In the genomic region with DNA sequence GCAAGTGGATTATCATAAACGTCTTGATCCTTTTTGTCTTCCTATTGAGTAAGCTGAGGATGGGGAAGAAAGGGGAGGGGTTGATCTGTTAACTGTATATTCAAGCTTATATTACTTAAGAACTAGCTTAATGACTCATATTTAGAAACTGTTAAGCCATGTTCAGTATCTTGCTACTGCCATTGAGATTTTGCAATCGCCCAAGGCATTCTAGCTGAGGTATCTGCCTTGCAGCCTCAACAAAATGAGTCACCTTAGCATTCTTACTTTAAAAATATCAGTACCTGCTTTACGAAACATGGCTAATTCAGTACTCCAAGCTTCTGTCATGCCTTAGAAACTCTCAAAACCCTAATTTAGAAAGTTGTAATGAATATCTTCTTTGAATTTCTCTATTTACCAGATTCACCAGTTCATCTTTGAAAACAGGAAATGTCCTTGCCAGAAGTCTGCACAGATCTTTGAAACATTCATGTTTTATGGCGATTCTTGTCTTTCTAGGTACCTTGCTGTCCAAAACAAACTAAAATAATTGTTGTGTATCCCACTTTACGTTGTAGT, we compare ENCODE assay signal across 14 cellular contexts.
DNase-seq lines count a peak whose midpoint lies in the region; ATAC-seq and TF ChIP-seq lines count a peak whose summit lies in the region.
"Had no signal": no experiment of that assay in that cellular context is flagged by ENCODE, and none has a peak within 500 bp of the region (broad histone marks: within the 10 kb centered on the region; RNA-seq: fewer than 3 reads in every experiment).

No MANE protein-coding gene starts in this region.

- H3K9me3 Mint-ChIP-seq in activated naive CD8-positive, alpha-beta T cell treated with anti-CD3 and anti-CD28 coated beads, Interleukin-2, amount 50 U/mL, for 24 hours = peaks cover 19% of the 10 kb centered on the region

- no peaks in the 10 kb centered on the region for H3K27me3 Mint-ChIP-seq in activated naive CD8-positive, alpha-beta T cell treated with anti-CD3 and anti-CD28 coated beads, Interleukin-2, amount 50 U/mL, for 24 hours

- no peak for TF ChIP-seq CTCF in lung (IDR thresholded peaks at IDR 0.05; ENCODE audit: control extremely low read depth, extremely low read depth)

- H3K27ac ChIP-seq in lung (ENCODE audit: low read depth in 1 of 2, low read length in 1 of 2) = no peak overlapping the region
- H3K27ac ChIP-seq: C4-2B had no signal

- H3K4me3 ChIP-seq in lung = no peak overlapping the region

- H3K9me3 ChIP-seq in lung (ENCODE audit: control insufficient read depth in 2 of 2, insufficient read depth in 1 of 2, low read length in 1 of 2) = no peaks in the 10 kb centered on the region

- H3K27me3 ChIP-seq in lung (ENCODE audit: control insufficient read depth, insufficient read depth) = no peaks in the 10 kb centered on the region

- H3K4me1 ChIP-seq in lung (ENCODE audit: control insufficient read depth in 2 of 2, insufficient read depth in 2 of 2, low read length in 2 of 2) = no peaks in the 10 kb centered on the region

- H3K36me3 ChIP-seq in lung (ENCODE audit: control insufficient read depth in 2 of 2, insufficient read depth in 2 of 2, low read length in 2 of 2) = no peaks in the 10 kb centered on the region

- ATAC-seq in GM18511 (IDR thresholded peaks at IDR 0.05; ENCODE audit: unreplicated experiment) (peak; percentile 63), lung (ENCODE audit: insufficient read depth, low FRiP score) (peak; percentile 19)
- ATAC-seq in activated naive CD8-positive, alpha-beta T cell treated with anti-CD3 and anti-CD28 coated beads, Interleukin-2, amount 50 U/mL, for 24 hours = no peak
- ATAC-seq: activated T-cell treated with anti-CD3 and anti-CD28 coated beads, Interleukin-2, amount 50 U/mL, for 4 hours had no signal

- no peaks in the 10 kb centered on the region for H3K36me3 Mint-ChIP-seq in activated naive CD8-positive, alpha-beta T cell treated with anti-CD3 and anti-CD28 coated beads, Interleukin-2, amount 50 U/mL, for 24 hours (ENCODE audit: low read depth)

- no peak overlapping the region for H3K4me3 Mint-ChIP-seq in activated naive CD8-positive, alpha-beta T cell treated with anti-CD3 and anti-CD28 coated beads, Interleukin-2, amount 50 U/mL, for 24 hours
- H3K4me3 Mint-ChIP-seq: activated T-cell treated with anti-CD3 and anti-CD28 coated beads, Interleukin-2, amount 50 U/mL, for 4 hours; endodermal cell had no signal

- WGBS in lung, 2 donors = 54 to 59% methylated on average over 5 of the region's 5 CpGs

- no peaks in the 10 kb centered on the region for H3K4me1 Mint-ChIP-seq in activated naive CD8-positive, alpha-beta T cell treated with anti-CD3 and anti-CD28 coated beads, Interleukin-2, amount 50 U/mL, for 24 hours
- H3K4me1 Mint-ChIP-seq: endodermal cell had no signal

- DNase-seq in HT1080 (ENCODE audit: low read depth) = peak; percentile 85
- DNase-seq in T1000 (lab: John Stamatoyannopoulos, UW) = peak; percentile 56
- no peak for DNase-seq in lung (ENCODE audit: low spot score)
- no peak for DNase-seq in activated naive CD8-positive, alpha-beta T cell treated with anti-CD3 and anti-CD28 coated beads, Interleukin-2, amount 50 U/mL, for 24 hours
- no peak for DNase-seq in stimulated activated CD4-positive, alpha-beta T cell treated with anti-CD3 and anti-CD28 coated beads, Interleukin-4, amount 100 ng/mL, for 24 hours
- DNase-seq in NCI-H2107 (lab: John Stamatoyannopoulos, UW) = no peak
- no peak for DNase-seq in DMS53 treated with DMSO at 0.1 percent for 48 hours (lab: John Stamatoyannopoulos, UW; ENCODE audit: unreplicated experiment)
- DNase-seq: activated T-cell treated with anti-CD3 and anti-CD28 coated beads, Interleukin-2, amount 50 U/mL, for 4 hours; endodermal cell; NCI-H345; stimulated activated CD4-positive, alpha-beta T cell treated with anti-CD3 and anti-CD28 coated beads, Interleukin-2, amount 100 ng/mL, for 24 hours; stimulated activated naive CD4-positive, alpha-beta T cell had no signal

- no peak overlapping the region for H3K27ac Mint-ChIP-seq in activated naive CD8-positive, alpha-beta T cell treated with anti-CD3 and anti-CD28 coated beads, Interleukin-2, amount 50 U/mL, for 24 hours
- H3K27ac Mint-ChIP-seq: endodermal cell had no signal

Comparison
In these comparisons a context has a peak if more than half of its experiments do, and no peak if none do; other contexts are left out.
1. DNase-seq: peak in HT1080 (single experiment) and T1000 (single experiment); none in lung (single experiment), activated naive CD8-positive, alpha-beta T cell treated with anti-CD3 and anti-CD28 coated beads, Interleukin-2, amount 50 U/mL, for 24 hours (single experiment), stimulated activated CD4-positive, alpha-beta T cell treated with anti-CD3 and anti-CD28 coated beads, Interleukin-4, amount 100 ng/mL, for 24 hours (single experiment), NCI-H2107 (single experiment) and DMS53 treated with DMSO at 0.1 percent for 48 hours (single experiment).